ENCODE assay signal across 1 cellular context in the genomic region with DNA sequence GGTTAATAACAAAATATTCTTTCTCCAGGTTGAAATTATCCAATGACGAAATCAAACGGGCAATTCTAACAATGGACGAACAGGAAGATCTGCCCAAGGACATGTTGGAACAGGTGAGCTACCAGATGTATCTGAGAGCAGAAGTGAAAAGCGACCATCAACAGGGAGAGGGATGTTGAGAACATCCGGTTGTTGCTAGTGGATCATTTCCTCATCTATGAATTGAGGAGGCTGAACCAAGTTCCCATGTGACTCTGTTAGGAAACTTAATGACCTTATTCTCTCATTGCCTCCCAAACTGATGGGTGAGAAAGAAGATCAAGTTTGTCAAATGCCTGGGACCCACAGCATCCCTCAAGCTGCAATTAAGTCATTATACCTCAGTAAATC.
TF ChIP-seq lines count a peak whose summit lies in the region.

No MANE protein-coding gene starts in this region.

TF ChIP-seq in IMR-90, 13 proteins besides CTCF, POLR2A, EP300 and RAD21:
- TF ChIP-seq FOS (IDR thresholded peaks at IDR 0.05; ENCODE audit: low read depth, low read length) (no peak), BHLHE40 (IDR thresholded peaks at IDR 0.05; ENCODE audit: low read depth, low read length) (no peak), CHD1 (IDR thresholded peaks at IDR 0.05; ENCODE audit: low read depth, low read length) (no peak), SMC3 (IDR thresholded peaks at IDR 0.05; ENCODE audit: low read depth, low read length) (no peak), MAFK (IDR thresholded peaks at IDR 0.05; ENCODE audit: low read depth, low read length) (no peak), NFE2L2 (IDR thresholded peaks at IDR 0.05; ENCODE audit: low read depth, low read length) (no peak), RFX5 (IDR thresholded peaks at IDR 0.05; ENCODE audit: low read depth, low read length) (no peak), MXI1 (IDR thresholded peaks at IDR 0.05; ENCODE audit: borderline replicate concordance, low read depth, low read length) (no peak), RCOR1 (IDR thresholded peaks at IDR 0.05; ENCODE audit: insufficient replicate concordance, low read length) (no peak), MAZ (IDR thresholded peaks at IDR 0.05; ENCODE audit: borderline replicate concordance, low read depth, low read length) (no peak), CEBPB (IDR thresholded peaks at IDR 0.05; ENCODE audit: low read depth, low read length) (no peak)
- TF ChIP-seq, protein P1, sequence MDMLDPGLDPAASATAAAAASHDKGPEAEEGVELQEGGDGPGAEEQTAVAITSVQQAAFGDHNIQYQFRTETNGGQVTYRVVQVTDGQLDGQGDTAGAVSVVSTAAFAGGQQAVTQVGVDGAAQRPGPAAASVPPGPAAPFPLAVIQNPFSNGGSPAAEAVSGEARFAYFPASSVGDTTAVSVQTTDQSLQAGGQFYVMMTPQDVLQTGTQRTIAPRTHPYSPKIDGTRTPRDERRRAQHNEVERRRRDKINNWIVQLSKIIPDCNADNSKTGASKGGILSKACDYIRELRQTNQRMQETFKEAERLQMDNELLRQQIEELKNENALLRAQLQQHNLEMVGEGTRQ (IDR thresholded peaks at IDR 0.05; ENCODE audit: low read depth, low read length): no peak
- TF ChIP-seq, protein P2, sequence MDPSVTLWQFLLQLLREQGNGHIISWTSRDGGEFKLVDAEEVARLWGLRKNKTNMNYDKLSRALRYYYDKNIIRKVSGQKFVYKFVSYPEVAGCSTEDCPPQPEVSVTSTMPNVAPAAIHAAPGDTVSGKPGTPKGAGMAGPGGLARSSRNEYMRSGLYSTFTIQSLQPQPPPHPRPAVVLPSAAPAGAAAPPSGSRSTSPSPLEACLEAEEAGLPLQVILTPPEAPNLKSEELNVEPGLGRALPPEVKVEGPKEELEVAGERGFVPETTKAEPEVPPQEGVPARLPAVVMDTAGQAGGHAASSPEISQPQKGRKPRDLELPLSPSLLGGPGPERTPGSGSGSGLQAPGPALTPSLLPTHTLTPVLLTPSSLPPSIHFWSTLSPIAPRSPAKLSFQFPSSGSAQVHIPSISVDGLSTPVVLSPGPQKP (IDR thresholded peaks at IDR 0.05; ENCODE audit: borderline replicate concordance, low read depth, low read length): no peak
